Comparison of ENCODE assay signal across 2 cellular contexts in the genomic region with DNA sequence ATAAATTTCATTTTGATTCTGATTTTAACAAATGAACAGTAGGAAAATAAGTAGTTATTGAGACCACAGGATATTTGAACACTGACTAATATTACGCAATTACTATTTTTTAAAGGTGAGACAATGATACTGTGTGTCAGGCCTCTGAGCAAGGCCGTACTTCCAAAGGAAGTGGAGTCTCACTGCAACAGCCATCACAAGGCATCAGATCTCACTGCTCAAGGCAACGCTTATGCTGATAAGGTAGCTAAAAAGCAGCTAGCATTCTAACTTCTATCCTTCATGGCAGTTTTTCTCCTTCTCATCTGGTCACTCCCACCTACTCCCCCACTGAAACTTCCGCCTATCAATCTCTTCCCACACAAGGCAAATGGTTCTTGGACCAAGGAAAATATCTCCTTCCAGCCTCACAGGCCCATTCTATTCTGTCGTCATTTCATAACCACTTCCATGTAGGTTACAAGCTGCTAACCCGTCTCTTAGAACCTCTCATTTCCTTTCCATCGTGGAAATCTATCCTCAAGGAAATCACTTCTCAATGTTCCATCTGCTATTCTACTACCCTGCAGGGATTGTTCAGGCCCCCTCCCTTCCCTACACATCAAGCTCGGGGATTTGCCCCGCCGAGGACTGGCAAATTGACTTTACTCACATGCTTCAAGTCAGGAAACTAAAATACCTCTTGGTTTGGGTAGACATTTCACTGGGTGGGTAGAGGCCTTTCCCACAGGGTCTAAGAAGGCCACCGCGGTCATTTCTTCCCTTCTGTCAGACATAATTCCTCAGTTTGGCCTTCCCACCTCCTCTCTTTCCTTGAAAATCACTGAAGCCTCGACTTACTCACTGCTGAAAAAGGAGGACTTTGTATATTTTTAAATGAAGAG.
TF ChIP-seq lines count a peak whose summit lies in the region.

No MANE protein-coding gene starts in this region.

TF ChIP-seq in HCT116, 20 proteins besides CTCF, POLR2A, EP300 and RAD21:
- peak; percentile 58 for TF ChIP-seq CEBPB (IDR thresholded peaks at IDR 0.05; ENCODE audit: low read depth)
TF ChIP-seq in HCT116: peak in this region for 1; not testable (repeated sequence) for 19.

TF ChIP-seq in H1, 55 proteins besides CTCF, POLR2A, EP300 and RAD21:
- peak; percentile 82 for TF ChIP-seq CEBPB (IDR thresholded peaks at IDR 0.05; ENCODE audit: low read depth, low read length)
